23 cellular contexts compared by ENCODE assay signal in the genomic region with DNA sequence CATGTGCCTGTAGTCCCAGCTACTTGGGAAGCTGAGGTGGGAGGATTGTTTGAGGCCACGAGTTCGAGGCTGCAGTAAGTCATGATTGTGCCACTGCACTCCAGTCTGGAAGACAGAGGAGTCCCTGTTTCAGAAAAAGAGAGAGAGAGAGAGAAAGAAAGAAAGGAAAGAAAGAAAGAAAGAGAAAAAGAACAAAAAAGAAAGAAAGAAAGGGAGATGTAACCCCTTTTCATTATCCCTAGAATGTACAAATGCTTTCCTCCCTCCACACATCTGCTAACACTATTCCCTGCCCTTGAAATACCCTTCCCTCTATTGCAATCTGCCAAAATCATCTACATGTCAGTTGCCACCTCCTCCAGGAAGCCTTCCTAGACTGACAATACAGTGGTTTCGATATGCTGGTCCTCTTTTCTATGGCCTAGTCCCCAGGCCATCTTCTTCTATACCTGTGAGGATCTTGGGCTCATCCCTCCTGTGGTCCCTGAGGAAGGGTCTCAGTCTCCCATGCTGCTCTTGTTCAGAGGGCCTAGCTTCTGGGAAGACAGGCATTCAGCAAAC. TPM values are rescaled to one million over a fixed set of nuclear protein-coding genes. Genes with fewer than 3 reads are reported as not detected.
"Had no signal": no experiment of that assay in that cellular context is flagged by ENCODE, and none has a peak within 500 bp of the region (broad histone marks: within the 10 kb centered on the region; RNA-seq: fewer than 3 reads in every experiment).

No MANE protein-coding gene starts in this region.

- FAIRE-seq: keratinocyte had no signal

- H3K4me1 ChIP-seq: prostate gland had no signal

- H3K36me3 Mint-ChIP-seq: memory B cell had no signal

- H3K27ac Mint-ChIP-seq: activated B cell treated with CpG ODN at 0.5 μM for 24 hours; activated CD4-positive, alpha-beta T cell treated with anti-CD3 and anti-CD28 coated beads for 36 hours; activated T-cell treated with anti-CD3 and anti-CD28 coated beads, Interleukin-2, amount 50 U/mL, for 72 hours; memory B cell; nephron progenitor cell; stimulated activated naive CD8-positive, alpha-beta T cell treated with anti-CD3 and anti-CD28 coated beads, Interleukin-15, Interleukin-2, amounts not matched to agents 100 ng/mL and 50 ng/mL, for 24 hours; T-helper 17 cell had no signal

- H3K27ac ChIP-seq: heart right ventricle, ovary, prostate gland, tibial artery had no signal

- H3K36me3 ChIP-seq: heart right ventricle, ovary, prostate gland, spleen, tibial artery had no signal

- H3K4me3 ChIP-seq: heart right ventricle, ovary, prostate gland, spleen, tibial artery had no signal

- H3K27me3 ChIP-seq: heart right ventricle, ovary, tibial artery had no signal

- H3K9me3 Mint-ChIP-seq: activated B cell treated with CpG ODN at 0.5 μM for 24 hours; activated T-cell treated with anti-CD3 and anti-CD28 coated beads, Interleukin-2, amount 50 U/mL, for 72 hours; memory B cell; nephron progenitor cell; stimulated activated naive CD8-positive, alpha-beta T cell treated with anti-CD3 and anti-CD28 coated beads, Interleukin-15, Interleukin-2, amounts not matched to agents 100 ng/mL and 50 ng/mL, for 24 hours had no signal

- DNase-seq: activated B cell treated with CpG ODN at 0.5 μM for 24 hours; activated CD4-positive, alpha-beta T cell treated with anti-CD3 and anti-CD28 coated beads for 36 hours; activated CD4-positive, alpha-beta T cell treated with anti-CD3 and anti-CD28 coated beads, Interleukin-2, amount 50 U/mL, for 48 hours; activated effector memory CD4-positive, alpha-beta T cell treated with anti-CD3 and anti-CD28 coated beads, Interleukin-2, amount 50 U/mL, for 16 hours; activated naive CD4-positive, alpha-beta T cell treated with anti-CD3 and anti-CD28 coated beads, Interleukin-2, amount 50 U/mL, for 16 hours; activated T-cell treated with anti-CD3 and anti-CD28 coated beads, Interleukin-2, amount 50 U/mL, for 72 hours; aorta; cerebellar nuclear complex; cortex of kidney; foreskin fibroblast; heart right ventricle; left colon; nephron progenitor cell; ovary; spleen; stimulated activated CD4-positive, alpha-beta T cell treated with anti-CD3 and anti-CD28 coated beads, Interleukin-4, amount 100 ng/mL, for 24 hours; SW 1271; T-helper 17 cell; tibial artery had no signal

- H3K4me3 Mint-ChIP-seq: activated B cell treated with CpG ODN at 0.5 μM for 24 hours; activated CD4-positive, alpha-beta T cell treated with anti-CD3 and anti-CD28 coated beads for 36 hours; activated T-cell treated with anti-CD3 and anti-CD28 coated beads, Interleukin-2, amount 50 U/mL, for 72 hours; memory B cell; nephron progenitor cell; stimulated activated naive CD8-positive, alpha-beta T cell treated with anti-CD3 and anti-CD28 coated beads, Interleukin-15, Interleukin-2, amounts not matched to agents 100 ng/mL and 50 ng/mL, for 24 hours; T-helper 17 cell had no signal

- ATAC-seq: activated CD4-positive, alpha-beta T cell treated with anti-CD3 and anti-CD28 coated beads for 36 hours; activated T-cell treated with anti-CD3 and anti-CD28 coated beads, Interleukin-2, amount 50 U/mL, for 72 hours; left colon; T-helper 17 cell had no signal

- H3K9me3 ChIP-seq: heart right ventricle, ovary, prostate gland, spleen, tibial artery had no signal

- H3K27me3 Mint-ChIP-seq: activated CD4-positive, alpha-beta T cell treated with anti-CD3 and anti-CD28 coated beads for 36 hours had no signal

RNA-seq across cellular contexts. Expression of gene COL16A1, which starts 46.0 kb away (rescaled TPM):
- total RNA-seq: T-helper 17 cell had no signal
